ENCODE assay signal across 8 cellular contexts in genomic region chr1:92536593-92537332, GRCh38. TPM values are rescaled to one million over a fixed set of nuclear protein-coding genes. Genes with fewer than 3 reads are reported as not detected.
A peak's percentile ranks its signal among the peaks of the same experiment; 100 is the strongest.
DNase-seq lines count a peak whose midpoint lies in the region; ATAC-seq and TF ChIP-seq lines count a peak whose summit lies in the region.
"Had no signal": no experiment of that assay in that cellular context is flagged by ENCODE, and none has a peak within 500 bp of the region (broad histone marks: within the 10 kb centered on the region; RNA-seq: fewer than 3 reads in every experiment).

No MANE protein-coding gene starts in this region.

- no peaks in the 10 kb centered on the region for H3K9me2 ChIP-seq in Karpas-422 (replicated peaks; ENCODE audit: insufficient read depth, low read length)

- H3K4me2 ChIP-seq in Karpas-422 (ENCODE audit: low read depth, low read length, poor library complexity, severe bottlenecking) = no peak overlapping the region

- no peaks in the 10 kb centered on the region for H4K20me1 ChIP-seq in Karpas-422 (ENCODE audit: insufficient read depth, low read depth, low read length)

- H3K4me1 ChIP-seq in Karpas-422 (ENCODE audit: low read length) = peaks cover 11% of the 10 kb centered on the region
- H3K4me1 ChIP-seq in right atrium auricular region = no peaks in the 10 kb centered on the region

- H3K79me2 ChIP-seq in Karpas-422 (ENCODE audit: low read length) = no peaks in the 10 kb centered on the region
- H3K79me2 ChIP-seq: parathyroid adenoma had no signal

- no peaks in the 10 kb centered on the region for H3K9me3 ChIP-seq in Karpas-422 (ENCODE audit: low read length)
- no peaks in the 10 kb centered on the region for H3K9me3 ChIP-seq in right atrium auricular region

- no peak overlapping the region for H3K4me3 ChIP-seq in Karpas-422 (ENCODE audit: low read length)
- no peak overlapping the region for H3K4me3 ChIP-seq in right atrium auricular region

- H2AFZ ChIP-seq in Karpas-422 (ENCODE audit: low read length) = no peak overlapping the region
- H2AFZ ChIP-seq: parathyroid adenoma had no signal

- DNase-seq in OCI-M1 (lab: John Stamatoyannopoulos, UW) = peak; percentile 82
- peak; percentile 2 for DNase-seq in glomerular visceral epithelial cell (ENCODE audit: extremely low spot score)
- DNase-seq in Karpas-422 = no peak
- DNase-seq in right atrium auricular region (ENCODE audit: low spot score) = no peak
- no peak for DNase-seq in Right ventricle myocardium superior

- TF ChIP-seq CTCF in right atrium auricular region (IDR thresholded peaks at IDR 0.05) = no peak

- intact Hi-C loops in Right ventricle myocardium superior (cut with DNase I) = no loop called here

- no peak overlapping the region for H3K9ac ChIP-seq in Karpas-422 (ENCODE audit: low read length)
- H3K9ac ChIP-seq: parathyroid adenoma had no signal

- peak; percentile 61 for ATAC-seq in GM18868 (IDR thresholded peaks at IDR 0.05; ENCODE audit: unreplicated experiment)
- peak; percentile 53 for ATAC-seq in HG02678 (IDR thresholded peaks at IDR 0.05; ENCODE audit: unreplicated experiment)
- no peak for ATAC-seq in Right ventricle myocardium superior (ENCODE audit: poor library complexity)

- H3K27me3 ChIP-seq in Karpas-422 (ENCODE audit: low read length) (no peaks in the 10 kb centered on the region), right atrium auricular region (no peaks in the 10 kb centered on the region)

- H3K36me3 ChIP-seq in Karpas-422 (ENCODE audit: insufficient read depth, low read length) (no peaks in the 10 kb centered on the region), right atrium auricular region (no peaks in the 10 kb centered on the region)

- no peak overlapping the region for H3K27ac ChIP-seq in Karpas-422 (ENCODE audit: low read length)
- no peak overlapping the region for H3K27ac ChIP-seq in right atrium auricular region
- H3K27ac ChIP-seq: parathyroid adenoma had no signal

RNA-seq across cellular contexts. Expression of gene GFI1, which starts 50.0 kb away (rescaled TPM):
- 10.2 and 10.8 TPM in 2 replicates for total RNA-seq in Karpas-422 (2014; rRNA removed; shearing (Covaris generic); ENCODE audit: low replicate concordance)
- total RNA-seq in right atrium auricular region (1 to 10 TPM in 1 of 2 donors, under 1 TPM in 1; 0.30 to 1.1 TPM), Right ventricle myocardium superior (0.19 TPM)

Comparison
In these comparisons a context has a peak if more than half of its experiments do, and no peak if none do; other contexts are left out.
1. DNase-seq: peak in OCI-M1 (single experiment) and glomerular visceral epithelial cell (single experiment); none in Karpas-422 (single experiment), right atrium auricular region (single experiment) and Right ventricle myocardium superior (single experiment).